Comparison of ENCODE assay signal across 1 cellular context in genomic region chr6:19312291-19312978, GRCh38.
TF ChIP-seq lines count a peak whose summit lies in the region.

No MANE protein-coding gene starts in this region.

TF ChIP-seq in GM23338, 12 proteins besides CTCF, POLR2A, EP300 and RAD21 (continued from another document):
- peak; percentile 89 for TF ChIP-seq ZNF462 (CRISPR knock-in tag; IDR thresholded peaks at IDR 0.05)
- TF ChIP-seq, protein P1, sequence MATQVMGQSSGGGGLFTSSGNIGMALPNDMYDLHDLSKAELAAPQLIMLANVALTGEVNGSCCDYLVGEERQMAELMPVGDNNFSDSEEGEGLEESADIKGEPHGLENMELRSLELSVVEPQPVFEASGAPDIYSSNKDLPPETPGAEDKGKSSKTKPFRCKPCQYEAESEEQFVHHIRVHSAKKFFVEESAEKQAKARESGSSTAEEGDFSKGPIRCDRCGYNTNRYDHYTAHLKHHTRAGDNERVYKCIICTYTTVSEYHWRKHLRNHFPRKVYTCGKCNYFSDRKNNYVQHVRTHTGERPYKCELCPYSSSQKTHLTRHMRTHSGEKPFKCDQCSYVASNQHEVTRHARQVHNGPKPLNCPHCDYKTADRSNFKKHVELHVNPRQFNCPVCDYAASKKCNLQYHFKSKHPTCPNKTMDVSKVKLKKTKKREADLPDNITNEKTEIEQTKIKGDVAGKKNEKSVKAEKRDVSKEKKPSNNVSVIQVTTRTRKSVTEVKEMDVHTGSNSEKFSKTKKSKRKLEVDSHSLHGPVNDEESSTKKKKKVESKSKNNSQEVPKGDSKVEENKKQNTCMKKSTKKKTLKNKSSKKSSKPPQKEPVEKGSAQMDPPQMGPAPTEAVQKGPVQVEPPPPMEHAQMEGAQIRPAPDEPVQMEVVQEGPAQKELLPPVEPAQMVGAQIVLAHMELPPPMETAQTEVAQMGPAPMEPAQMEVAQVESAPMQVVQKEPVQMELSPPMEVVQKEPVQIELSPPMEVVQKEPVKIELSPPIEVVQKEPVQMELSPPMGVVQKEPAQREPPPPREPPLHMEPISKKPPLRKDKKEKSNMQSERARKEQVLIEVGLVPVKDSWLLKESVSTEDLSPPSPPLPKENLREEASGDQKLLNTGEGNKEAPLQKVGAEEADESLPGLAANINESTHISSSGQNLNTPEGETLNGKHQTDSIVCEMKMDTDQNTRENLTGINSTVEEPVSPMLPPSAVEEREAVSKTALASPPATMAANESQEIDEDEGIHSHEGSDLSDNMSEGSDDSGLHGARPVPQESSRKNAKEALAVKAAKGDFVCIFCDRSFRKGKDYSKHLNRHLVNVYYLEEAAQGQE (IDR thresholded peaks at IDR 0.05; ENCODE audit: unreplicated experiment) = no peak
- TF ChIP-seq CREB1 (CRISPR knock-in tag; IDR thresholded peaks at IDR 0.05; ENCODE audit: low read depth) = 0 out of 2 replicates have a peak, but pooled peaks have one; percentile 27
- TF ChIP-seq ETS1 (IDR thresholded peaks at IDR 0.05) = no peak
- TF ChIP-seq JUNB (IDR thresholded peaks at IDR 0.05; ENCODE audit: unreplicated experiment) = no peak
